Comparison of ENCODE assay signal across 8 cellular contexts in genomic region chr9:3526903-3527652, GRCh38. TPM values are rescaled to one million over a fixed set of nuclear protein-coding genes. Genes with fewer than 3 reads are reported as not detected.
DNase-seq lines count a peak whose midpoint lies in the region; ATAC-seq and TF ChIP-seq lines count a peak whose summit lies in the region.

No MANE protein-coding gene starts in this region.

- TF ChIP-seq EP300 in suprapubic skin (IDR thresholded peaks at IDR 0.05), result no peak

- H3K9ac ChIP-seq in NT2/D1 (ENCODE audit: insufficient read length, low read depth), result peak overlapping the region; percentile 99

- TF ChIP-seq POLR2A in suprapubic skin (IDR thresholded peaks at IDR 0.05), result no peak

- H3K9me3 ChIP-seq in NT2/D1 (ENCODE audit: insufficient read depth, low read length) (no peaks in the 10 kb centered on the region), suprapubic skin (no peaks in the 10 kb centered on the region)

- H3K4me1 ChIP-seq in NT2/D1 (ENCODE audit: insufficient read depth, insufficient read length) (no peaks in the 10 kb centered on the region), suprapubic skin (peaks cover 32% of the 10 kb centered on the region)

- DNase-seq in DMS153 treated with DMSO at 0.1 percent for 48 hours (lab: John Stamatoyannopoulos, UW; ENCODE audit: unreplicated experiment) (peak; percentile 79), NT2/D1 (ENCODE audit: low read depth, low spot score) (no peak), left lobe of liver (ENCODE audit: low spot score) (peak; percentile 46), suprapubic skin (ENCODE audit: low spot score in 2 of 2) (peak in 1 of 2 donors; percentile 64)
- peak; percentile 83 for DNase-seq in central memory CD4-positive, alpha-beta T cell
- DNase-seq in effector CD8-positive, alpha-beta T cell (lab: John Stamatoyannopoulos, UW), result no peak

- TF ChIP-seq CTCF in suprapubic skin (IDR thresholded peaks at IDR 0.05), result no peak

- WGBS in suprapubic skin, result 14% methylated on average over 23 of the region's 23 CpGs

- ATAC-seq in GM19395 (IDR thresholded peaks at IDR 0.05; ENCODE audit: unreplicated experiment) (peak; percentile 54), HG03432 (IDR thresholded peaks at IDR 0.05; ENCODE audit: unreplicated experiment) (peak; percentile 43), left lobe of liver (peak; percentile 41)

- H3K27ac ChIP-seq in suprapubic skin, result peak overlapping the region; percentile 100

- peaks cover 8% of the 10 kb centered on the region for H3K36me3 ChIP-seq in NT2/D1 (ENCODE audit: insufficient read depth, insufficient read length, low read length)
- H3K36me3 ChIP-seq in suprapubic skin, result no peaks in the 10 kb centered on the region

- H3K27me3 ChIP-seq in NT2/D1 (ENCODE audit: insufficient read depth, insufficient read length), result no peaks in the 10 kb centered on the region
- no peaks in the 10 kb centered on the region for H3K27me3 ChIP-seq in suprapubic skin

- H3K4me3 ChIP-seq in NT2/D1 (ENCODE audit: insufficient read length, low read depth) (peak overlapping the region; percentile 93), suprapubic skin (peak overlapping the region; percentile 87)

RNA-seq across cellular contexts. Expression of gene RFX3, which starts 1.3 kb away (rescaled TPM):
- total RNA-seq in left lobe of liver, result 2.6 TPM
- total RNA-seq in suprapubic skin, result 10 to 100 TPM in 1 of 4 donors, 1 to 10 TPM in 3; 7.7 to 23.5 (median 9.4) TPM

Comparison
In these comparisons a context has a peak if more than half of its experiments do, and no peak if none do; other contexts are left out.
1. DNase-seq: peak in DMS153 treated with DMSO at 0.1 percent for 48 hours (single experiment), central memory CD4-positive, alpha-beta T cell (single experiment) and left lobe of liver (single experiment); none in NT2/D1 (single experiment) and effector CD8-positive, alpha-beta T cell (single experiment).
2. Peak in every context shown above with its lines, with median percentiles within 50 percentile points of each other: ATAC-seq.